Comparison of ENCODE assay signal across 8 cellular contexts in genomic region chr5:159050408-159051091, GRCh38. TPM values are rescaled to one million over a fixed set of nuclear protein-coding genes. Genes with fewer than 3 reads are reported as not detected.
DNase-seq lines count a peak whose midpoint lies in the region; ATAC-seq and TF ChIP-seq lines count a peak whose summit lies in the region.

No MANE protein-coding gene starts in this region.

- H3K36me3 Mint-ChIP-seq in IgD-negative memory B cell (peaks cover 4% of the 10 kb centered on the region), chondrocyte (ENCODE audit: low read depth) (peaks cover 8% of the 10 kb centered on the region)

- H3K79me2 ChIP-seq in trophoblast cell (ENCODE audit: control insufficient read depth, insufficient read depth, low read length, poor library complexity), result no peaks in the 10 kb centered on the region

- no peak overlapping the region for H3K9ac ChIP-seq in trophoblast cell (ENCODE audit: low read length)

- H3K4me3 ChIP-seq in trophoblast cell (ENCODE audit: low read depth, low read length), result no peak overlapping the region

- no CpG with 5 or more reads among the region's 6 CpGs for WGBS in trophoblast cell (ENCODE audit: extremely low coverage, insufficient coverage, insufficient read length)

- peaks cover 27% of the 10 kb centered on the region for H3K27me3 ChIP-seq in trophoblast cell (ENCODE audit: insufficient read depth, low read length)

- no peak overlapping the region for H4K12ac ChIP-seq in trophoblast cell (ENCODE audit: low read depth, low read length)

- no peak overlapping the region for H3K18ac ChIP-seq in trophoblast cell (ENCODE audit: low read length)

- H3K4me2 ChIP-seq in trophoblast cell (ENCODE audit: low read length), result no peak overlapping the region

- H3K27me3 Mint-ChIP-seq in IgD-negative memory B cell (no peaks in the 10 kb centered on the region), chondrocyte (ENCODE audit: low read depth) (no peaks in the 10 kb centered on the region)

- DNase-seq in ELR (ENCODE audit: low read depth) (peak; percentile 9), chondrocyte (ENCODE audit: low spot score) (no peak), trophoblast cell (no peak), OCI-M2 (lab: John Stamatoyannopoulos, UW; ENCODE audit: unreplicated experiment) (no peak), COLO829 (ENCODE audit: low spot score) (no peak)
- no peak for DNase-seq in activated CD8-positive, alpha-beta memory T cell treated with anti-CD3 and anti-CD28 coated beads, Interleukin-2, amount 50 U/mL, for 48 hours

- H3K14ac ChIP-seq in trophoblast cell (ENCODE audit: low read length), result no peak overlapping the region

- no peaks in the 10 kb centered on the region for H3K79me1 ChIP-seq in trophoblast cell (ENCODE audit: low read length)

- no peaks in the 10 kb centered on the region for H3K36me3 ChIP-seq in trophoblast cell (ENCODE audit: control insufficient read depth in 1 of 2, insufficient read depth in 2 of 2, low read length in 2 of 2)

- H2BK5ac ChIP-seq in trophoblast cell (ENCODE audit: low read depth, low read length, poor library complexity), result no peak overlapping the region

- H2AK5ac ChIP-seq in trophoblast cell (ENCODE audit: low read length), result no peak overlapping the region

- H2BK12ac ChIP-seq in trophoblast cell (ENCODE audit: low read length), result no peak overlapping the region

- no peak overlapping the region for H4K91ac ChIP-seq in trophoblast cell (ENCODE audit: low read depth, low read length)

- no peak overlapping the region for H4K8ac ChIP-seq in trophoblast cell (ENCODE audit: low read depth, low read length)

- ATAC-seq in GM21515 (IDR thresholded peaks at IDR 0.05; ENCODE audit: unreplicated experiment), result peak; percentile 43

- TF ChIP-seq CTCF in chondrocyte (IDR thresholded peaks at IDR 0.05), result no peak

- peaks cover 0 to 4% of the 10 kb centered on the region in 2 experiments for H3K4me1 ChIP-seq in trophoblast cell (ENCODE audit: control insufficient read depth in 1 of 2, insufficient read depth in 2 of 2, low read length in 2 of 2)

- H3K4me3 Mint-ChIP-seq in IgD-negative memory B cell (peak overlapping the region; percentile 86 to 95 (median 90)), chondrocyte (ENCODE audit: unreplicated experiment) (peak overlapping the region; percentile 40)

- H3K4ac ChIP-seq in trophoblast cell (ENCODE audit: low read depth, low read length), result no peak overlapping the region

- no peak overlapping the region for H2AFZ ChIP-seq in trophoblast cell (ENCODE audit: insufficient read depth, low read length, poor library complexity)

- H3K4me1 Mint-ChIP-seq in IgD-negative memory B cell, result peaks cover 77 to 86% (median 81%) of the 10 kb centered on the region in 3 donors
- peaks cover 82% of the 10 kb centered on the region for H3K4me1 Mint-ChIP-seq in chondrocyte (ENCODE audit: low read depth)

- H2BK120ac ChIP-seq in trophoblast cell (ENCODE audit: insufficient read depth, low read length, poor library complexity), result no peak overlapping the region

- no peak overlapping the region for H3K27ac ChIP-seq in trophoblast cell (ENCODE audit: low read depth, low read length)

- peak overlapping the region; percentile 3 for H3K23ac ChIP-seq in trophoblast cell (ENCODE audit: low read length)

- H3K9me3 ChIP-seq in trophoblast cell (ENCODE audit: insufficient read depth, low read depth, low read length), result peaks cover 2% of the 10 kb centered on the region

- peak overlapping the region; percentile 91 to 98 (median 92) for H3K27ac Mint-ChIP-seq in IgD-negative memory B cell
- peak overlapping the region; percentile 96 for H3K27ac Mint-ChIP-seq in chondrocyte (ENCODE audit: unreplicated experiment)

- no peaks in the 10 kb centered on the region for H3K9me3 Mint-ChIP-seq in IgD-negative memory B cell
- H3K9me3 Mint-ChIP-seq in chondrocyte (ENCODE audit: low read depth), result no peaks in the 10 kb centered on the region

RNA-seq across cellular contexts. Expression of gene EBF1, which starts 49.2 kb away (rescaled TPM):
- 47.0 TPM for polyA plus RNA-seq in IgD-negative memory B cell
- 60.9 to 71.5 TPM (median 67.9 TPM) in 3 replicates for total RNA-seq in chondrocyte
- not detected in 2 replicates for polyA plus RNA-seq in trophoblast cell (2013)
